Comparison of ENCODE assay signal across 8 cellular contexts in genomic region chr7:128938524-128939074, GRCh38. TPM values are rescaled to one million over a fixed set of nuclear protein-coding genes. Genes with fewer than 3 reads are reported as not detected.
DNase-seq lines count a peak whose midpoint lies in the region; ATAC-seq and TF ChIP-seq lines count a peak whose summit lies in the region.

No MANE protein-coding gene starts in this region.

- H2AFZ ChIP-seq in neuronal stem cell (ENCODE audit: low read length): peak overlapping the region; percentile 72

- H3K4ac ChIP-seq in neuronal stem cell (ENCODE audit: low read length): no peak overlapping the region

- H3K18ac ChIP-seq in neuronal stem cell (ENCODE audit: low read length): peak overlapping the region; percentile 88

- H2BK5ac ChIP-seq in neuronal stem cell (ENCODE audit: low read length): no peak overlapping the region

- no CpG with 5 or more reads among the region's 31 CpGs for WGBS in neuronal stem cell (ENCODE audit: extremely low coverage in 2 of 2, insufficient read length in 2 of 2, insufficient replicate concordance in 1 of 2), 2 donors

- intact Hi-C loops in A673 (cut with micrococcal nuclease; ENCODE audit: unreplicated experiment): no loop called here

- no peak overlapping the region for H4K91ac ChIP-seq in neuronal stem cell (ENCODE audit: low read depth, low read length, poor library complexity)

- CTCF ChIA-PET in A673 (lab: Charles Lee): no interaction called here

- H3K4me1 ChIP-seq in A673 (ENCODE audit: insufficient read depth, low read length, poor library complexity, severe bottlenecking) (no peaks in the 10 kb centered on the region), neuronal stem cell (ENCODE audit: control insufficient read depth in 2 of 2, insufficient read depth in 1 of 2, low read depth in 1 of 2, low read length in 2 of 2) (peaks cover 3 to 12% of the 10 kb centered on the region in 2 donors)

- no peak overlapping the region for H2BK12ac ChIP-seq in neuronal stem cell (ENCODE audit: low read length)

- H4K8ac ChIP-seq in neuronal stem cell (ENCODE audit: low read depth, low read length): no peak overlapping the region

- no peak for DNase-seq in A673 (ENCODE audit: low spot score)
- peak; percentile 33 for DNase-seq in SW480 (ENCODE audit: low spot score)
- no peak for DNase-seq in fibroblast of pulmonary artery (ENCODE audit: low read depth)
- DNase-seq in neuronal stem cell (ENCODE audit: low spot score): no peak
- DNase-seq in hepatic stellate cell (ENCODE audit: low spot score): no peak
- no peak for DNase-seq in NCI-H82 (lab: John Stamatoyannopoulos, UW)

- peak overlapping the region; percentile 89 for H3K4me2 ChIP-seq in neuronal stem cell (ENCODE audit: insufficient read depth, low read length, poor library complexity, severe bottlenecking)

- H3K27me3 ChIP-seq in A673 (replicated peaks; ENCODE audit: insufficient read depth, low read depth, low read length, poor library complexity) (peaks cover 46% of the 10 kb centered on the region), neuronal stem cell (ENCODE audit: control insufficient read depth in 3 of 3, insufficient read depth in 3 of 3, low read depth in 1 of 3, low read length in 3 of 3) (peaks cover 13 to 86% (median 42%) of the 10 kb centered on the region in 3 experiments)

- H2BK120ac ChIP-seq in neuronal stem cell (ENCODE audit: low read depth, low read length): no peak overlapping the region

- no peak overlapping the region for H3K27ac ChIP-seq in A673 (ENCODE audit: low read depth, low read length, poor library complexity, severe bottlenecking)
- no peak overlapping the region for H3K27ac ChIP-seq in neuronal stem cell (replicated peaks; ENCODE audit: low read length)

- ATAC-seq in GM21381 (IDR thresholded peaks at IDR 0.05; ENCODE audit: unreplicated experiment) (peak; percentile 14), GM18861 (IDR thresholded peaks at IDR 0.05; ENCODE audit: unreplicated experiment) (no peak)

- no TSS peak for BruUV-seq in A673 (replicated peaks; lab: Mats Ljungman, UMichigan)

- no peaks in the 10 kb centered on the region for H3K9me3 ChIP-seq in A673 (ENCODE audit: low read depth, low read length, poor library complexity, severe bottlenecking)
- H3K9me3 ChIP-seq in neuronal stem cell (replicated peaks in 1 of 2; ENCODE audit: control insufficient read depth in 2 of 2, insufficient read depth in 1 of 2, low read depth in 1 of 2, low read length in 2 of 2): no peaks in the 10 kb centered on the region

- POLR2A ChIA-PET in A673 (lab: Charles Lee; ENCODE audit: low non-redundant PET): no interaction called here

- no peak overlapping the region for H2BK15ac ChIP-seq in neuronal stem cell (ENCODE audit: low read length)

- peak overlapping the region; percentile 78 for H3K23ac ChIP-seq in neuronal stem cell (ENCODE audit: low read depth, low read length, poor library complexity)

- H3K36me3 ChIP-seq in A673 (ENCODE audit: insufficient read depth, low read length, poor library complexity, severe bottlenecking) (no peaks in the 10 kb centered on the region), neuronal stem cell (replicated peaks in 1 of 2; ENCODE audit: control insufficient read depth in 2 of 2, insufficient read depth in 2 of 2, low read length in 2 of 2) (no peaks in the 10 kb centered on the region)

- peak overlapping the region; percentile 48 for H3K4me3 ChIP-seq in A673 (ENCODE audit: low read depth, low read length, poor library complexity, severe bottlenecking)
- peak overlapping the region; percentile 40 for H3K4me3 ChIP-seq in fibroblast of pulmonary artery (replicated peaks; ENCODE audit: low read depth, low read length)
- peak overlapping the region; percentile 16 to 77 for H3K4me3 ChIP-seq in neuronal stem cell (ENCODE audit: low read length in 2 of 2)

- H2AK5ac ChIP-seq in neuronal stem cell (ENCODE audit: low read depth, low read length): no peak overlapping the region

- no peak overlapping the region for H3K14ac ChIP-seq in neuronal stem cell (ENCODE audit: low read length)

- peak overlapping the region; percentile 30 for H3K9ac ChIP-seq in neuronal stem cell (ENCODE audit: low read depth, low read length, poor library complexity)

- TF ChIP-seq CTCF in A673 (conservative IDR thresholded peaks at IDR 0.05; ENCODE audit: low read depth, low read length) (no peak), fibroblast of pulmonary artery (IDR thresholded peaks at IDR 0.05; ENCODE audit: low read length, missing control alignments) (no peak)

- no peaks in the 10 kb centered on the region for H3K79me1 ChIP-seq in neuronal stem cell (ENCODE audit: low read depth, low read length)

RNA-seq across cellular contexts. Expression of gene IRF5, which starts 0.9 kb away (rescaled TPM):
- total RNA-seq in A673 (2021): not detected in 2 replicates
- polyA plus RNA-seq in neuronal stem cell (2013, experiment 1 of 2): 0.64 TPM
- 0.71 TPM for polyA plus RNA-seq in neuronal stem cell (2013, experiment 2 of 2)

RNA-seq across cellular contexts. Expression of gene KCP, which starts 28.1 kb away (rescaled TPM):
- total RNA-seq in A673 (2021): not detected in 2 replicates
- polyA plus RNA-seq in neuronal stem cell (2013, experiment 1 of 2): 1.0 TPM
- 1.1 TPM for polyA plus RNA-seq in neuronal stem cell (2013, experiment 2 of 2)
